Comparison of ENCODE assay signal across 27 cellular contexts in the genomic region with DNA sequence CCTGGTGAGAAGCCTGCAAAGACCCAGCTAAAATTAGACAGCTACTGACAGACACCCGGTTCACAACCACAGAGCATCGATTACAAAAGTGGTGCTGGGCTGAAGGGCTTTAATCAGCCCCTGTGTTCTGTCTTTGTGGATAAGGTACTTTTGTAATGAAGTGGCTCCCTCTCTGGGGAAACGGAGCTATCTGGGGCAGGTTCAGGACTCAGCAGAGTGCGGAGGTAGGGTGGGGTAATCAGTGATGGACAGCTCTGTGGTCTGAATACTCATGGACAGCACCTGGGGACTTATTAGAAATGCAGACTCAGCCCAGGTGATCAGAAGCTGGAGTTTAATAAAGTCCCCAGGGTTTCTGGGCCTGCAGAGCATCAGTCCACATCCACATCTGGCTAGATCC.
"Had no signal": no experiment of that assay in that cellular context is flagged by ENCODE, and none has a peak within 500 bp of the region (broad histone marks: within the 10 kb centered on the region; RNA-seq: fewer than 3 reads in every experiment).

No MANE protein-coding gene starts in this region.

- H3K27me3 ChIP-seq: adrenal gland, body of pancreas, breast epithelium, MG63 had no signal

- H3K36me3 ChIP-seq: adrenal gland, breast epithelium, MG63, SJSA1 had no signal

- FAIRE-seq: astrocyte, TTC549 had no signal

- H3K9me3 ChIP-seq: adrenal gland, body of pancreas, breast epithelium, MG63, SJSA1, SK-N-SH had no signal

- H3K4me2 ChIP-seq: SK-N-SH had no signal

- H3K4me3 ChIP-seq: adrenal gland, body of pancreas, breast epithelium, MG63, SJSA1 had no signal

- H3K9ac ChIP-seq: SK-N-SH had no signal

- H3K27ac ChIP-seq: adrenal gland, body of pancreas, breast epithelium, SJSA1 had no signal

- H3K4me1 ChIP-seq: adrenal gland, body of pancreas, breast epithelium, SJSA1 had no signal

- ATAC-seq: activated naive CD4-positive, alpha-beta T cell treated with anti-CD3 and anti-CD28 coated beads, Interleukin-2, amount 50 U/mL, for 72 hours; activated T-cell treated with anti-CD3 and anti-CD28 coated beads, Interleukin-2, amount 50 U/mL, for 4 hours; body of pancreas had no signal

- DNase-seq: activated CD4-positive, alpha-beta memory T cell treated with anti-CD3 and anti-CD28 coated beads for 36 hours; activated CD4-positive, alpha-beta T cell treated with anti-CD3 and anti-CD28 coated beads, Interleukin-2, amount 50 U/mL, for 1 hour; activated CD8-positive, alpha-beta memory T cell treated with anti-CD3 and anti-CD28 coated beads, Interleukin-2, amount 50 U/mL, for 4 hours; activated gamma-delta T cell treated with Interleukin-2 at 50 U/mL for 16 hours; activated naive CD4-positive, alpha-beta T cell treated with anti-CD3 and anti-CD28 coated beads for 36 hours; activated T-cell treated with anti-CD3 and anti-CD28 coated beads for 4 hours; activated T-cell treated with anti-CD3 and anti-CD28 coated beads, Interleukin-2, amount 50 U/mL, for 4 hours; adrenal gland; body of pancreas; caudate nucleus; cerebellar nuclear complex; Karpas-422; MG63; NCI-H1048; NCI-H1417 treated with DMSO at 0.1 percent for 48 hours; NCI-H187 treated with DMSO at 0.1 percent for 48 hours; NCI-H2081; NCI-H2227 treated with DMSO at 0.1 percent for 48 hours; NCI-H446; NCI-H510A treated with DMSO at 0.1 percent for 48 hours; SHP77 treated with DMSO at 0.1 percent for 48 hours; SK-N-SH had no signal
